ENCODE assay signal across 9 cellular contexts in the genomic region with DNA sequence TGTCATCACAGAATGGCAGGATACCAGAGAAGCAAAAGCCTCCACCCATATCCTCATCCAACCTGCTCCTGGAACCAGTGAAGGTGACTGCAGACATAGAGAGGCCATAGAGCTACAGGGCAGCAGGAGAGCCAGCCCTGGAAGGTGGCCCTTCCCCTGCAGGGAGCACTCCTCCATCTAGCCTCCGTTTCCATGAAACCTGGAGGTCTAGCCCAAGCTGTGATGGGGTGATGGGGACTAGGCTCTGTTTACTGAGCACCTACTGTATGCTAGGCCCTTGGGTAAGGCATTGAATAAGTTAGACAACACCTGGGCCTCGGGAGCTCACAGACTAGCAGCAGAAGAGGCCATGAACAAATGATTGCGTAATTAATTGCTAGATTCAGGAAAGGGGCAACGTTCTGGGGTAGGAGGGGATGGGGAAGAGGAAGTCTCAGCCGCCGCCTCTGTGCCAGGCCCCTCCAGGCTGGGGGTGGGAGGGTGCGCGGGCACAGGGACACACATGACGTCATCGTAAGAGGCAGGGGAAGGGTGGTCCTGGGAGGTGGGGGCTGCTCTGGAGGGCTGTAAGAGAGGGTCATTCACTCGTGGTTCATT. TPM values are rescaled to one million over a fixed set of nuclear protein-coding genes. Genes with fewer than 3 reads are reported as not detected.
DNase-seq lines count a peak whose midpoint lies in the region; TF ChIP-seq lines count a peak whose summit lies in the region.
"Had no signal": no experiment of that assay in that cellular context is flagged by ENCODE, and none has a peak within 500 bp of the region (broad histone marks: within the 10 kb centered on the region; RNA-seq: fewer than 3 reads in every experiment).

No MANE protein-coding gene starts in this region.

- TF ChIP-seq POLR2A in lower leg skin (IDR thresholded peaks at IDR 0.05): no peak

- no peaks in the 10 kb centered on the region for H3K36me3 ChIP-seq in thymus (ENCODE audit: control insufficient read depth, insufficient read depth)

- DNase-seq in NCI-H446 treated with DMSO at 0.1 percent for 48 hours (lab: John Stamatoyannopoulos, UW) (peak; percentile 11), cardiac fibroblast (ENCODE audit: low read depth in 2 of 2) (no peak), lower leg skin (ENCODE audit: low spot score in 2 of 2) (no peak), 8988T (no peak), GM19240 (ENCODE audit: insufficient read length, low spot score) (no peak), inferior parietal cortex (ENCODE audit: extremely low spot score) (no peak)

- H3K4me3 ChIP-seq in GM12875 (ENCODE audit: low read depth, low read length) (peak overlapping the region; percentile 45), cardiac fibroblast (replicated peaks in 1 of 2; ENCODE audit: low read depth in 2 of 2, low read length in 2 of 2) (peak overlapping the region; percentile 51 to 55), lower leg skin (ENCODE audit: low read depth, poor library complexity, severe bottlenecking) (peak overlapping the region; percentile 9), thymus (ENCODE audit: low read length) (peak overlapping the region; percentile 65)

- intact Hi-C loops in lower leg skin (cut with DNase I; ENCODE audit: low total_unique reads): loop anchor here (10.0 kb wide), 1 partner anchor 176 kb away; the partner anchor contains the start of gene ATF4

- TF ChIP-seq CTCF in GM12875 (IDR thresholded peaks at IDR 0.05; ENCODE audit: borderline replicate concordance, insufficient read depth, low read depth, low read length) (no peak), cardiac fibroblast (IDR thresholded peaks at IDR 0.05; ENCODE audit: low read depth, low read length) (no peak), lower leg skin (IDR thresholded peaks at IDR 0.05) (no peak)

- no peaks in the 10 kb centered on the region for H3K9me3 ChIP-seq in thymus (ENCODE audit: control insufficient read depth)

- H3K4me1 ChIP-seq in thymus (ENCODE audit: control insufficient read depth, insufficient read depth, low read length): peaks cover 12% of the 10 kb centered on the region

- no peak overlapping the region for H3K27ac ChIP-seq in thymus (ENCODE audit: low read depth)

- 8 to 13% methylated on average over 11 of the region's 11 CpGs for WGBS in lower leg skin, 2 donors
- WGBS in thymus: 9% methylated on average over 11 of the region's 11 CpGs

- H3K27me3 ChIP-seq in thymus (ENCODE audit: control insufficient read depth, insufficient read depth): peaks cover 5% of the 10 kb centered on the region

RNA-seq across cellular contexts. Expression of gene SYNGR1, which starts 0.8 kb away (rescaled TPM):
- total RNA-seq in lower leg skin: 10 to 100 TPM; 25.5 to 51.3 (median 38.9) TPM
- polyA plus RNA-seq in thymus: 6.1 TPM
- total RNA-seq: T-helper 1 cell treated with Interleukin-12 subunit alpha and Interleukin-12 subunit beta and Interleukin-4 antibody, amounts not matched to agents 30 ng/mL and 1 ng/mL, for 36 hours had no signal

RNA-seq across cellular contexts. Expression of gene RPL3, which starts 29.6 kb away (rescaled TPM):
- total RNA-seq in lower leg skin: 1,000 to 10,000 TPM; 2,414 to 3,362 (median 2,993) TPM
- 2,946 TPM for polyA plus RNA-seq in thymus

RNA-seq across cellular contexts. Expression of gene TAB1, which starts 50.6 kb away (rescaled TPM):
- 10 to 100 TPM; 24.1 to 35.9 (median 29.8) TPM for total RNA-seq in lower leg skin
- polyA plus RNA-seq in thymus: 15.2 TPM

Comparison
In these comparisons a context has a peak if more than half of its experiments do, and no peak if none do; other contexts are left out.
1. H3K4me3 ChIP-seq: peak in every context shown above with its lines; median percentile 65 in thymus; 53 in cardiac fibroblast; 45 in GM12875; 9 in lower leg skin.